Comparison of ENCODE assay signal across 8 cellular contexts in the genomic region with DNA sequence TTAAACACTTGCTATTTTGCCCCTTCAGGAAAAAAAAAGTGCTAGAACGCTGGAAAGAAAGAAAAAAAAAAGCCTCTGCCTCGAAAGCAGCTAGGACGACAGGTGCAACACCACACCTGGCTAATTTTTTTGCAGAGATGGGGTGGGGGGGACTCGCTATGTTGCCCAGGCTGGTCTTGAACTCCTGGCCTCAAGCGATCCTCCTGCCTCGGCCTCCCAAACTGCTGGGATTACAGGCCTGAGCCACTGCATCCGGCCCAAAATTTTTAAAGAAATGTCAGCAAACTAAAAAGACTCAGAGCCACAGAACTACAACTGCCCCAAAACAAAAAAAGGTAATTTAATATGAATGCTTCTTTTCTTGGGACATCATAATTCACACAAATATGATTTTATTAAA. TPM values are rescaled to one million over a fixed set of nuclear protein-coding genes. Genes with fewer than 3 reads are reported as not detected.
DNase-seq lines count a peak whose midpoint lies in the region; ATAC-seq and TF ChIP-seq lines count a peak whose summit lies in the region.

No MANE protein-coding gene starts in this region.

- no peaks in the 10 kb centered on the region for H4K20me1 ChIP-seq in OCI-LY1 (ENCODE audit: insufficient read depth, low read length)
- peaks cover 16% of the 10 kb centered on the region for H4K20me1 ChIP-seq in neural progenitor cell (ENCODE audit: low read depth)

- no peaks in the 10 kb centered on the region for H3K27me3 Mint-ChIP-seq in Calu3 (ENCODE audit: unreplicated experiment)
- H3K27me3 Mint-ChIP-seq in neural progenitor cell (ENCODE audit: insufficient read depth, low read depth): peaks cover 5% of the 10 kb centered on the region

- H3K27me3 ChIP-seq in OCI-LY1 (ENCODE audit: insufficient read depth, low read length) (no peaks in the 10 kb centered on the region), duodenal mucosa (ENCODE audit: control insufficient read depth in 1 of 2, insufficient read depth in 2 of 2, low read length in 2 of 2) (no peaks in the 10 kb centered on the region), neural progenitor cell (no peaks in the 10 kb centered on the region)

- H2AFZ ChIP-seq in OCI-LY1 (ENCODE audit: low read length): no peak overlapping the region
- no peak overlapping the region for H2AFZ ChIP-seq in neural progenitor cell (replicated peaks)

- H3K9me3 ChIP-seq in OCI-LY1 (ENCODE audit: low read length) (no peaks in the 10 kb centered on the region), duodenal mucosa (ENCODE audit: control insufficient read depth in 1 of 2, low read length in 2 of 2) (no peaks in the 10 kb centered on the region), neural progenitor cell (ENCODE audit: low read depth) (no peaks in the 10 kb centered on the region)

- peaks cover 35% of the 10 kb centered on the region for H3K4me1 Mint-ChIP-seq in Calu3 (ENCODE audit: low read depth, unreplicated experiment)
- H3K4me1 Mint-ChIP-seq in neural progenitor cell: peaks cover 45% of the 10 kb centered on the region

- H3K9ac ChIP-seq in OCI-LY1 (ENCODE audit: low read length) (no peak overlapping the region), duodenal mucosa (ENCODE audit: low read depth in 1 of 2, low read length in 2 of 2) (peak overlapping the region in 1 of 2 donors; percentile 75), neural progenitor cell (no peak overlapping the region)

- CTCF ChIA-PET in Calu3 (lab: Charles Lee): interaction anchor here (0.6 kb wide), 1 partner anchor 30 kb away, joined by 3 read pairs; no protein-coding TSS in a partner anchor

- H3K4me3 ChIP-seq in OCI-LY1 (ENCODE audit: low read depth, low read length, poor library complexity, severe bottlenecking): peak overlapping the region; percentile 66
- H3K4me3 ChIP-seq in duodenal mucosa (ENCODE audit: low read depth in 1 of 2, low read length in 2 of 2): peak overlapping the region; percentile 87 to 96
- H3K4me3 ChIP-seq in neural progenitor cell: peak overlapping the region; percentile 73

- H3K9me3 Mint-ChIP-seq in Calu3 (ENCODE audit: low read depth, unreplicated experiment): no peaks in the 10 kb centered on the region
- H3K9me3 Mint-ChIP-seq in neural progenitor cell: no peaks in the 10 kb centered on the region

- peak overlapping the region; percentile 89 for H3K4me3 Mint-ChIP-seq in Calu3 (ENCODE audit: low read depth, unreplicated experiment)
- H3K4me3 Mint-ChIP-seq in neural progenitor cell: peak overlapping the region; percentile 98

- H3K79me2 ChIP-seq in OCI-LY1 (ENCODE audit: insufficient read depth, low read length): no peaks in the 10 kb centered on the region
- H3K79me2 ChIP-seq in neural progenitor cell (ENCODE audit: low read depth): peaks cover 80% of the 10 kb centered on the region

- intact Hi-C loops in Calu3 (cut with micrococcal nuclease; ENCODE audit: unreplicated experiment): no loop called here

- peak overlapping the region; percentile 94; the same call in 1 of the 2 replicates for H3K4me2 ChIP-seq in OCI-LY1 (ENCODE audit: low read length)
- peak overlapping the region; percentile 84 for H3K4me2 ChIP-seq in neural progenitor cell

- ATAC-seq in HG02852 (IDR thresholded peaks at IDR 0.05; ENCODE audit: unreplicated experiment) (no peak), HG02981 (IDR thresholded peaks at IDR 0.05; ENCODE audit: unreplicated experiment) (no peak)

- H3K27ac ChIP-seq in OCI-LY1 (ENCODE audit: low read depth, low read length, poor library complexity, severe bottlenecking) (no peak overlapping the region), duodenal mucosa (ENCODE audit: low read depth, low read length) (no peak overlapping the region), neural progenitor cell (no peak overlapping the region)

- H3K36me3 Mint-ChIP-seq in Calu3 (ENCODE audit: insufficient read depth, unreplicated experiment) (peaks cover 20% of the 10 kb centered on the region), neural progenitor cell (peaks cover 8% of the 10 kb centered on the region)

- DNase-seq in Calu3 (no peak), neural progenitor cell (ENCODE audit: low spot score) (no peak), hippocampal formation (lab: John Stamatoyannopoulos, UW) (no peak), NCI-H1092 (lab: John Stamatoyannopoulos, UW) (no peak)

- no peak for TF ChIP-seq CTCF in Calu3 (IDR thresholded peaks at IDR 0.05; ENCODE audit: unreplicated experiment)
- TF ChIP-seq CTCF in OCI-LY1 (IDR thresholded peaks at IDR 0.05; ENCODE audit: low read length): no peak
- no peak for TF ChIP-seq CTCF in neural progenitor cell (IDR thresholded peaks at IDR 0.05)

- H3K27ac Mint-ChIP-seq in Calu3 (ENCODE audit: unreplicated experiment) (peak overlapping the region; percentile 72), neural progenitor cell (peak overlapping the region; percentile 94)

- TSS peak; percentile 61 for BruUV-seq in Calu3 (replicated peaks; lab: Mats Ljungman, UMichigan)

- H3K36me3 ChIP-seq in OCI-LY1 (ENCODE audit: insufficient read depth, low read length): no peaks in the 10 kb centered on the region
- H3K36me3 ChIP-seq in duodenal mucosa (ENCODE audit: control insufficient read depth in 1 of 2, insufficient read depth in 2 of 2, low read length in 2 of 2): no peaks in the 10 kb centered on the region
- H3K36me3 ChIP-seq in neural progenitor cell: no peaks in the 10 kb centered on the region

- H3F3A ChIP-seq in OCI-LY1 (ENCODE audit: insufficient read depth, low read length) (no peaks in the 10 kb centered on the region), neural progenitor cell (ENCODE audit: low read depth) (peaks cover 32% of the 10 kb centered on the region)

- H3K4me1 ChIP-seq in OCI-LY1 (ENCODE audit: insufficient read depth, low read length, severe bottlenecking) (peaks cover 11% of the 10 kb centered on the region), duodenal mucosa (ENCODE audit: control insufficient read depth in 1 of 2, insufficient read depth in 2 of 2, low read length in 2 of 2) (peaks cover 27 to 44% of the 10 kb centered on the region in 2 donors), neural progenitor cell (peaks cover 26% of the 10 kb centered on the region)

- no peaks in the 10 kb centered on the region for H3K9me2 ChIP-seq in OCI-LY1 (ENCODE audit: low read depth, low read length)

RNA-seq across cellular contexts. Expression of a gene that starts 1.4 kb away (rescaled TPM):
- total RNA-seq in Calu3 (2022) (37.3 and 48.6 TPM in 2 replicates), neural progenitor cell (ENCODE audit: low replicate concordance) (71.9 and 92.7 TPM in 2 replicates)
